1 cellular context compared by ENCODE assay signal in genomic region chr9:1505489-1505888, GRCh38.
TF ChIP-seq lines count a peak whose summit lies in the region.

No MANE protein-coding gene starts in this region.

TF ChIP-seq in GM12878, 131 proteins besides CTCF, POLR2A, EP300 and RAD21 (continued from another document):
- TF ChIP-seq RELB (IDR thresholded peaks at IDR 0.05; ENCODE audit: low read depth) (no peak), NR2F1 (conservative IDR thresholded peaks at IDR 0.05) (no peak), MTA2 (IDR thresholded peaks at IDR 0.05; ENCODE audit: low read depth) (no peak), BRCA1 (IDR thresholded peaks at IDR 0.05; ENCODE audit: low read depth, low read length) (no peak), RUNX3 (IDR thresholded peaks at IDR 0.05; ENCODE audit: low read length) (no peak), USF2 (IDR thresholded peaks at IDR 0.05; ENCODE audit: borderline replicate concordance, low read depth, low read length) (no peak), LARP7 (IDR thresholded peaks at IDR 0.05) (no peak), KDM1A (IDR thresholded peaks at IDR 0.05; ENCODE audit: borderline replicate concordance) (no peak), ZBTB4 (CRISPR knock-in tag; IDR thresholded peaks at IDR 0.05) (no peak), PML (IDR thresholded peaks at IDR 0.05; ENCODE audit: low read length) (no peak), NFIC (IDR thresholded peaks at IDR 0.05; ENCODE audit: low read depth, low read length) (no peak), ZNF687 (IDR thresholded peaks at IDR 0.05) (no peak), REST (IDR thresholded peaks at IDR 0.05; ENCODE audit: low read depth, low read length) (no peak), IRF3 (IDR thresholded peaks at IDR 0.05) (no peak)
